8 cellular contexts compared by ENCODE assay signal in genomic region chr19:34926685-34927375, GRCh38. TPM values are rescaled to one million over a fixed set of nuclear protein-coding genes. Genes with fewer than 3 reads are reported as not detected.
DNase-seq lines count a peak whose midpoint lies in the region; ATAC-seq and TF ChIP-seq lines count a peak whose summit lies in the region.

Gene ZNF30 (plus strand): TSS chr19:34926903. CDS start chr19:34929948, 3,045 bp downstream.

- no peak for TF ChIP-seq CTCF in BE2C (IDR thresholded peaks at IDR 0.05; ENCODE audit: low read depth, low read length)

- DNase-seq in BE2C (peak; percentile 92), GM19238 (ENCODE audit: insufficient read length, low spot score) (peak; percentile 91), OCI-M1 (lab: John Stamatoyannopoulos, UW) (peak; percentile 94)
- DNase-seq in activated T-cell treated with anti-CD3 and anti-CD28 coated beads, Interleukin-2, amount 50 U/mL, for 24 hours, result peak; percentile 90
- DNase-seq in stimulated activated CD8-positive, alpha-beta memory T cell treated with anti-CD3 and anti-CD28 coated beads, Interleukin-4, amount 100 ng/mL, for 48 hours, result peak; percentile 89

- peaks cover 39% of the 10 kb centered on the region for H3K36me3 Mint-ChIP-seq in activated T-cell treated with anti-CD3 and anti-CD28 coated beads, Interleukin-2, amount 50 U/mL, for 24 hours (ENCODE audit: low read depth)

- H3K27ac Mint-ChIP-seq in activated T-cell treated with anti-CD3 and anti-CD28 coated beads, Interleukin-2, amount 50 U/mL, for 24 hours, result peak within 1 kb of the TSS; percentile 68

- H3K27me3 ChIP-seq in BE2C (no peaks in the 10 kb centered on the region), mucosa of stomach (ENCODE audit: control insufficient read depth, insufficient read depth, low read length) (no peaks in the 10 kb centered on the region)

- peaks cover 2% of the 10 kb centered on the region for H3K9me3 Mint-ChIP-seq in activated T-cell treated with anti-CD3 and anti-CD28 coated beads, Interleukin-2, amount 50 U/mL, for 24 hours

- H3K4me3 ChIP-seq in BE2C (ENCODE audit: low read depth, low read length) (peak within 1 kb of the TSS; percentile 87), mucosa of stomach (ENCODE audit: low read length) (peak within 1 kb of the TSS; percentile 84)

- H3K36me3 ChIP-seq in BE2C, result peaks cover 6% of the 10 kb centered on the region; the same call in 1 of the 2 replicates
- H3K36me3 ChIP-seq in mucosa of stomach (ENCODE audit: control insufficient read depth, insufficient read depth, low read length), result no peaks in the 10 kb centered on the region

- peak within 1 kb of the TSS; percentile 91 for H3K4me3 Mint-ChIP-seq in activated T-cell treated with anti-CD3 and anti-CD28 coated beads, Interleukin-2, amount 50 U/mL, for 24 hours

- peak within 1 kb of the TSS; percentile 73 for H3K9ac ChIP-seq in mucosa of stomach (ENCODE audit: low read length)

- ATAC-seq in HG03457 (IDR thresholded peaks at IDR 0.05; ENCODE audit: unreplicated experiment) (peak; percentile 57), esophagus mucosa (peak; percentile 94)

- H3K4me1 ChIP-seq in BE2C (no peaks in the 10 kb centered on the region), mucosa of stomach (ENCODE audit: control insufficient read depth, insufficient read depth, low read length) (peaks cover 5% of the 10 kb centered on the region)

- H3K9me3 ChIP-seq in BE2C, result no peaks in the 10 kb centered on the region; the same call in 1 of the 2 replicates
- H3K9me3 ChIP-seq in mucosa of stomach (ENCODE audit: control insufficient read depth, low read length), result no peaks in the 10 kb centered on the region

- H3K27me3 Mint-ChIP-seq in activated T-cell treated with anti-CD3 and anti-CD28 coated beads, Interleukin-2, amount 50 U/mL, for 24 hours, result no peaks in the 10 kb centered on the region

- peaks cover 17% of the 10 kb centered on the region for H3K4me1 Mint-ChIP-seq in activated T-cell treated with anti-CD3 and anti-CD28 coated beads, Interleukin-2, amount 50 U/mL, for 24 hours (ENCODE audit: low read depth)

RNA-seq across cellular contexts. Expression of gene ZNF30, which starts in this region (rescaled TPM):
- 19.2 TPM for polyA plus RNA-seq in BE2C (2012; ENCODE audit: insufficient read depth, insufficient read length, low read depth)
- total RNA-seq in esophagus mucosa, result 1.4 TPM

Comparison
In these comparisons a context has a peak if more than half of its experiments do, and no peak if none do; other contexts are left out.
1. Peak in every context shown above with its lines: DNase-seq, ATAC-seq and H3K4me3 ChIP-seq.